ENCODE assay signal across 10 cellular contexts in the genomic region with DNA sequence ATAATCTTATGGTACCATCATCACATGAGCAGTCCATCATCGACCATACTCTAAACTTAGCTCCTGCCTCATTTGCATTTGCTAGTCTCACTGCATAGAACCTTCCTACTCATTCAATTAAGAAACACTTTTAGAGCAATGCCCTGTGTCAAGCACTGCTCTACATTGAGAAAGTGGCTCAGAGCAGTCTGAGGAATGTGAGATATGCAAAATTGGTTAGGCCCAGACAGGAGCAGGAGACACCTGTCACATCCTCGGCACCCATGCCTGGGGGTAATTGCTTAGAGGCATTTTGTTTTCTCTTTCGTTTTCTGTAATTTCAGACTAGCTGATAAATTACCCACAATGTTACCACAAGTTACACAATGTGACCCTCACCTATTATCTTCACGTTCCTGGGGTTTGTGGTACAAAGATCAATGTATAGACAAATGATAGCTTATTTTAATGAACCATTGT. TPM values are rescaled to one million over a fixed set of nuclear protein-coding genes. Genes with fewer than 3 reads are reported as not detected.
DNase-seq lines count a peak whose midpoint lies in the region; ATAC-seq lines count a peak whose summit lies in the region.
"Had no signal": no experiment of that assay in that cellular context is flagged by ENCODE, and none has a peak within 500 bp of the region (broad histone marks: within the 10 kb centered on the region; RNA-seq: fewer than 3 reads in every experiment).

No MANE protein-coding gene starts in this region.

- H3K27ac Mint-ChIP-seq in CD4-positive, alpha-beta memory T cell, result peak overlapping the region in 4 of 7 donors; percentile 1 to 58 (median 28)

- peaks cover 5% of the 10 kb centered on the region for H3K4me1 ChIP-seq in CD4-positive, alpha-beta memory T cell (ENCODE audit: insufficient read depth, low read length)
- H3K4me1 ChIP-seq: lower lobe of right lung had no signal

- no peak overlapping the region for H3K4me3 ChIP-seq in CD4-positive, alpha-beta memory T cell (ENCODE audit: low read length in 2 of 2)
- H3K4me3 ChIP-seq: lower lobe of right lung had no signal

- peak in 1 of 5 donors; percentile 14 for DNase-seq in CD4-positive, alpha-beta memory T cell
- no peak for DNase-seq in Ammon's horn (ENCODE audit: low spot score)
- DNase-seq in cardiac septum (ENCODE audit: low spot score), result no peak
- no peak for DNase-seq in COR-L47 (lab: John Stamatoyannopoulos, UW)
- no peak for DNase-seq in NOMO-1 (lab: John Stamatoyannopoulos, UW; ENCODE audit: unreplicated experiment in 2 of 2)
- DNase-seq: lower lobe of right lung had no signal

- peaks cover 0 to 7% of the 10 kb centered on the region in 2 donors for H3K36me3 Mint-ChIP-seq in CD4-positive, alpha-beta memory T cell

- no peaks in the 10 kb centered on the region for H3K27me3 ChIP-seq in CD4-positive, alpha-beta memory T cell (ENCODE audit: insufficient read depth, low read length)

- intact Hi-C loops in CD4-positive, alpha-beta memory T cell (cut with micrococcal nuclease), result no loop called here
- intact Hi-C loops in cardiac septum (cut with DNase I), result loop anchor here (5.0 to 10.0 kb wide), 2 partner anchors 209 to 1103 kb away; partner anchors contain the start of gene SPDL1

- peaks cover 14 to 29% (median 18%) of the 10 kb centered on the region in 4 donors for H3K4me1 Mint-ChIP-seq in CD4-positive, alpha-beta memory T cell

- peaks cover 0 to 2% (median 0%) of the 10 kb centered on the region in 8 donors for H3K9me3 Mint-ChIP-seq in CD4-positive, alpha-beta memory T cell

- H3K27ac ChIP-seq in CD4-positive, alpha-beta memory T cell (ENCODE audit: low read depth, low read length), result no peak overlapping the region
- H3K27ac ChIP-seq: lower lobe of right lung had no signal

- CTCF ChIA-PET in CD4-positive, alpha-beta memory T cell (lab: Charles Lee; ENCODE audit: partially characterized antibody), result interaction anchor here (0.5 to 0.8 kb wide), 2 partner anchors 28 to 211 kb away, joined by 3 to 5 read pairs; no protein-coding TSS in a partner anchor

- ATAC-seq in GM18867 (IDR thresholded peaks at IDR 0.05; ENCODE audit: unreplicated experiment) (peak; percentile 97), HG02588 (IDR thresholded peaks at IDR 0.05; ENCODE audit: unreplicated experiment) (peak; percentile 93), HG03565 (IDR thresholded peaks at IDR 0.05; ENCODE audit: unreplicated experiment) (peak; percentile 91)
- ATAC-seq: lower lobe of right lung, Panc1 had no signal

- POLR2A ChIA-PET in CD4-positive, alpha-beta memory T cell (lab: Charles Lee; ENCODE audit: partially characterized antibody), result interaction anchor here (0.7 to 1.0 kb wide), 2 partner anchors 24 to 98 kb away, joined by 3 read pairs; partner anchors contain the start of gene PANK3

- no peaks in the 10 kb centered on the region for H3K36me3 ChIP-seq in CD4-positive, alpha-beta memory T cell (ENCODE audit: insufficient read depth, low read length)
- H3K36me3 ChIP-seq: lower lobe of right lung had no signal

- H3K4me3 Mint-ChIP-seq in CD4-positive, alpha-beta memory T cell, result peak overlapping the region in 7 of 8 donors; percentile 9 to 82 (median 41)

- peaks cover 0 to 8% of the 10 kb centered on the region in 2 donors for H3K27me3 Mint-ChIP-seq in CD4-positive, alpha-beta memory T cell

- H3K9me3 ChIP-seq in CD4-positive, alpha-beta memory T cell (ENCODE audit: control insufficient read depth in 1 of 2, low read length in 2 of 2), result no peaks in the 10 kb centered on the region
- H3K9me3 ChIP-seq: lower lobe of right lung had no signal

RNA-seq across cellular contexts. Expression of gene RARS1, which starts 4.9 kb away (rescaled TPM):
- total RNA-seq in CD4-positive, alpha-beta memory T cell, result 10 to 100 TPM; 82.5 to 82.8 TPM
- polyA plus RNA-seq in CD4-positive, alpha-beta memory T cell, result 10 to 100 TPM; 19.1 to 32.6 TPM
- total RNA-seq in cardiac septum, result 47.4 TPM

RNA-seq across cellular contexts. Expression of gene FBLL1, which starts 47.7 kb away (rescaled TPM):
- under 1 TPM in 1 of 2 experiments, not detected in 1; 0.20 TPM for total RNA-seq in CD4-positive, alpha-beta memory T cell
- polyA plus RNA-seq in CD4-positive, alpha-beta memory T cell, result not detected
- 1.5 TPM for total RNA-seq in cardiac septum
- total RNA-seq: lower lobe of right lung had no signal
